8 cellular contexts compared by ENCODE assay signal in the genomic region with DNA sequence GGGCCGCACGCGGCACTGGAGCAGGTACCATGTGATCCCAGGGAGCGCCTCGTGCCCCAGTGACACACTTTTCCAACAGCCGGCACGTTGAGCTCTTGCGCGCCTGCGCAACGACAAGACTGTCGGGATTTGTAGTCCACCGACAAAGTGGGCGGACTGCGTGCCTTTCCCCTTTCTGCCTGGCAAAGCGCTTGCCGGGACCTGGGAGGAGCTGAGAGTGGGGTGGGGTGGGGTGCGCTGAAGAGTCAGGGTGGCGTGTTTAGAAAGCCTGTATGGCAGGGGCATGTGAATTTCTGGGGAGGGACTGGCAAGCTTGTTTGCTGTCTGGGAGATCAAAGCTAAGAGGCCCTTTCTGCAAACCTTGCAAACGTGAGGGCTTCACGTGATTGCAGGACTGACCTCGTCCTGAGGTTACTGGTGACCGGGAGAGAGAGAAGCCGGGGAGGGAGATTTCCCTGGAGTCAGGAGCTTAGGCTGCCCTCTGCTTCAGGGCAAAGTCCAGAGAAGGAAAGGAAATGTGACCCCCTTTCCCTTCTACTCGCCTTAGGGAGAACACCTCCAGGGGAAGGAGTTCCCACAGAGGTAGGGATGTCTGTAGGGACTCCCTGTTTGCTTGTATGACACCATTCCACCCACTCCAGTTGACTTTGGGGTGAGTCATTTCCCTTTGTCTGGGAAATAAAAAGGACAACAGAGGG. TPM values are rescaled to one million over a fixed set of nuclear protein-coding genes. Genes with fewer than 3 reads are reported as not detected.
A peak's percentile ranks its signal among the peaks of the same experiment; 100 is the strongest.
DNase-seq lines count a peak whose midpoint lies in the region; ATAC-seq, FAIRE-seq and TF ChIP-seq lines count a peak whose summit lies in the region.

No MANE protein-coding gene starts in this region.

- peak overlapping the region; percentile 98 for H3K27ac Mint-ChIP-seq in chondrocyte (ENCODE audit: unreplicated experiment)

- H3K9me3 Mint-ChIP-seq in chondrocyte (ENCODE audit: low read depth) = no peaks in the 10 kb centered on the region

- peak; percentile 94 for DNase-seq in DMS153 treated with DMSO at 0.1 percent for 48 hours (lab: John Stamatoyannopoulos, UW; ENCODE audit: unreplicated experiment)
- peak; percentile 89 for DNase-seq in NCI-H524 treated with DMSO at 0.1 percent for 48 hours (lab: John Stamatoyannopoulos, UW)
- peak; percentile 89 to 92 for DNase-seq in activated CD4-positive, alpha-beta T cell treated with anti-CD3 and anti-CD28 coated beads for 4 hours
- DNase-seq in chondrocyte (ENCODE audit: low spot score) = peak; percentile 100
- peak; percentile 100 for DNase-seq in kidney
- peak; percentile 81 for DNase-seq in stimulated activated CD4-positive, alpha-beta T cell treated with anti-CD3 and anti-CD28 coated beads, Interleukin-12 subunit alpha, Interleukin-12 subunit beta, amount 100 ng/mL, for 4 hours

- H3K27ac ChIP-seq in kidney (ENCODE audit: low read depth in 2 of 2, low read length in 2 of 2) = peak overlapping the region; percentile 97 to 99

- peaks cover 46 to 61% of the 10 kb centered on the region in 2 donors for H3K4me1 ChIP-seq in kidney (ENCODE audit: control insufficient read depth in 1 of 2, insufficient read depth in 1 of 2, low read depth in 1 of 2, low read length in 2 of 2)

- ATAC-seq in HG03108 (IDR thresholded peaks at IDR 0.05; ENCODE audit: unreplicated experiment) = peak; percentile 25
- no peak for ATAC-seq in HG02840 (IDR thresholded peaks at IDR 0.05; ENCODE audit: low FRiP score, unreplicated experiment)

- H3K4me1 Mint-ChIP-seq in chondrocyte (ENCODE audit: low read depth) = peaks cover 60% of the 10 kb centered on the region

- H3K4me3 Mint-ChIP-seq in chondrocyte (ENCODE audit: unreplicated experiment) = peak overlapping the region; percentile 87

- FAIRE-seq in kidney (lab: Jason Lieb, UNC) = no peak

- intact Hi-C loops in kidney (cut with DNase I) = no loop called here

- no peaks in the 10 kb centered on the region for H3K9me3 ChIP-seq in kidney (ENCODE audit: control insufficient read depth in 1 of 2, low read length in 2 of 2)

- no peak for TF ChIP-seq CTCF in chondrocyte (IDR thresholded peaks at IDR 0.05)
- no peak for TF ChIP-seq CTCF in kidney (IDR thresholded peaks at IDR 0.05; ENCODE audit: borderline replicate concordance, extremely low read depth, insufficient read depth)

- H3K36me3 ChIP-seq in kidney (ENCODE audit: control insufficient read depth in 1 of 2, insufficient read depth in 2 of 2, low read length in 2 of 2) = peaks cover 9 to 18% of the 10 kb centered on the region in 2 donors

- H3K27me3 Mint-ChIP-seq in chondrocyte (ENCODE audit: low read depth) = no peaks in the 10 kb centered on the region

- peak overlapping the region; percentile 44 to 97 for H3K9ac ChIP-seq in kidney (ENCODE audit: low read length in 2 of 2)

- peaks cover 6% of the 10 kb centered on the region for H3K36me3 Mint-ChIP-seq in chondrocyte (ENCODE audit: low read depth)

- H3K4me3 ChIP-seq in kidney (ENCODE audit: low read length in 2 of 2) = peak overlapping the region; percentile 16 to 98

RNA-seq across cellular contexts. Expression of gene NR1D1, which starts 0.4 kb away (rescaled TPM):
- total RNA-seq in chondrocyte (5.9 to 7.9 TPM (median 6.6 TPM) in 3 replicates), kidney (30.8 TPM)
- 7.1 TPM for polyA plus RNA-seq in kidney (ENCODE audit: insufficient read depth, low read depth, low replicate concordance)

RNA-seq across cellular contexts. Expression of gene MSL1, which starts 21.0 kb away (rescaled TPM):
- 86.8 to 103 TPM (median 96.2 TPM) in 3 replicates for total RNA-seq in chondrocyte
- 75.4 TPM for total RNA-seq in kidney
- 34.9 TPM for polyA plus RNA-seq in kidney (ENCODE audit: insufficient read depth, low read depth, low replicate concordance)

RNA-seq across cellular contexts. Expression of gene THRA, which starts 38.1 kb away (rescaled TPM):
- 31.9 to 46.6 TPM (median 34.7 TPM) in 3 replicates for total RNA-seq in chondrocyte
- 63.9 TPM for total RNA-seq in kidney
- 40.8 TPM for polyA plus RNA-seq in kidney (ENCODE audit: insufficient read depth, low read depth, low replicate concordance)

RNA-seq across cellular contexts. Expression of gene CASC3, which starts 39.5 kb away (rescaled TPM):
- total RNA-seq in chondrocyte = 70.2 to 78.3 TPM (median 70.6 TPM) in 3 replicates
- 90.8 TPM for total RNA-seq in kidney
- polyA plus RNA-seq in kidney (ENCODE audit: insufficient read depth, low read depth, low replicate concordance) = 32.2 TPM

RNA-seq across cellular contexts. Expression of gene MED24, which starts 46.6 kb away (rescaled TPM):
- 54.4 to 94.3 TPM (median 57.7 TPM) in 3 replicates for total RNA-seq in chondrocyte
- total RNA-seq in kidney = 66.3 TPM
- 53.7 TPM for polyA plus RNA-seq in kidney (ENCODE audit: insufficient read depth, low read depth, low replicate concordance)
